In the genomic region with DNA sequence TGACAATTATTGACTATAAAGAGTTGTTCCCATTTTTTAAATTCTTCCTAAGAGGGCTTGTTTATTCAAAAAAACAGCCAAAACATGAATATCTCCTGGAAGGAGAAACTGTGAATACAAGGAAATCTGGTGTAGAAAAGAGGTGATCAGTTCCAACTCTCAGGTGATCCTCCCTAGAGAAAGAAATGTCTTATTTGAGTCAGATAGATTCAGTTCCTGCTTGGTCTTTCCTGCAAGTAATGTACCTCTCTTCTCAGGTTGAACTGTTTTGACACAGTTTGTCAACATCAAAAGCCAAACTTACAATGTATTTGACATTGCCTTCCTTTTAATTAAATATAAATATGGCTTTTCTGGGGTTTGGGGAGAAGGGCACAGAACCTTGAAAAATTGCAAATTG, we compare ENCODE assay signal across 17 cellular contexts.
DNase-seq lines count a peak whose midpoint lies in the region; ATAC-seq and TF ChIP-seq lines count a peak whose summit lies in the region.
"Had no signal": no experiment of that assay in that cellular context is flagged by ENCODE, and none has a peak within 500 bp of the region (broad histone marks: within the 10 kb centered on the region; RNA-seq: fewer than 3 reads in every experiment).

No MANE protein-coding gene starts in this region.

- peaks cover 0 to 2% (median 0%) of the 10 kb centered on the region in 8 donors for H3K9me3 Mint-ChIP-seq in CD4-positive, alpha-beta memory T cell
- H3K9me3 Mint-ChIP-seq: CD8-positive, alpha-beta memory T cell; GM23338 had no signal

- H3K4me1 Mint-ChIP-seq in CD4-positive, alpha-beta memory T cell: peaks cover 11 to 41% (median 24%) of the 10 kb centered on the region in 4 donors

- H3K4me1 ChIP-seq in CD4-positive, alpha-beta memory T cell (ENCODE audit: insufficient read depth, low read length): no peaks in the 10 kb centered on the region

- TF ChIP-seq CTCF in GM06990 (IDR thresholded peaks at IDR 0.05; ENCODE audit: insufficient read depth, low read length, poor library complexity, severe bottlenecking): no peak

- H3K36me3 ChIP-seq in GM06990 (ENCODE audit: control insufficient read depth, insufficient read depth, low read length): no peaks in the 10 kb centered on the region
- no peaks in the 10 kb centered on the region for H3K36me3 ChIP-seq in CD4-positive, alpha-beta memory T cell (ENCODE audit: insufficient read depth, low read length)
- H3K36me3 ChIP-seq: brain microvascular endothelial cell had no signal

- H3K27me3 Mint-ChIP-seq in CD4-positive, alpha-beta memory T cell: no peaks in the 10 kb centered on the region
- H3K27me3 Mint-ChIP-seq: CD8-positive, alpha-beta memory T cell had no signal

- H3K36me3 Mint-ChIP-seq in CD4-positive, alpha-beta memory T cell: peaks cover 39 to 43% of the 10 kb centered on the region in 2 donors

- CTCF ChIA-PET in CD4-positive, alpha-beta memory T cell (lab: Charles Lee; ENCODE audit: partially characterized antibody): no interaction called here

- H3K9me3 ChIP-seq in CD4-positive, alpha-beta memory T cell (ENCODE audit: control insufficient read depth in 1 of 2, low read length in 2 of 2): no peaks in the 10 kb centered on the region

- H3K27me3 ChIP-seq in GM06990 (replicated peaks; ENCODE audit: control insufficient read depth, insufficient read depth, low read length): no peaks in the 10 kb centered on the region
- H3K27me3 ChIP-seq in CD4-positive, alpha-beta memory T cell (ENCODE audit: insufficient read depth, low read length): no peaks in the 10 kb centered on the region
- H3K27me3 ChIP-seq: brain microvascular endothelial cell had no signal

- no peak overlapping the region for H3K4me3 Mint-ChIP-seq in CD4-positive, alpha-beta memory T cell
- H3K4me3 Mint-ChIP-seq: CD8-positive, alpha-beta memory T cell; GM23338 had no signal

- DNase-seq in GM06990 (ENCODE audit: extremely low read depth, insufficient read length): peak; percentile 12
- DNase-seq in CD4-positive, alpha-beta memory T cell: no peak
- DNase-seq in NAMALWA (ENCODE audit: low spot score): no peak
- DNase-seq in hepatic stellate cell (ENCODE audit: low spot score): no peak
- DNase-seq: activated CD8-positive, alpha-beta memory T cell treated with anti-CD3 and anti-CD28 coated beads for 24 hours; brain microvascular endothelial cell; CD8-positive, alpha-beta memory T cell; NCI-H1048; NCI-H345; stimulated activated CD8-positive, alpha-beta memory T cell treated with anti-CD3 and anti-CD28 coated beads, Interleukin-4, amount 100 ng/mL, for 48 hours; T1000 had no signal

- no peak overlapping the region for H3K4me3 ChIP-seq in GM06990 (replicated peaks; ENCODE audit: low read depth, low read length)
- no peak overlapping the region for H3K4me3 ChIP-seq in CD4-positive, alpha-beta memory T cell (ENCODE audit: low read length in 2 of 2)
- H3K4me3 ChIP-seq: GM23338 had no signal

- POLR2A ChIA-PET in CD4-positive, alpha-beta memory T cell (lab: Charles Lee; ENCODE audit: partially characterized antibody): no interaction called here

- peak overlapping the region in 1 of 7 donors; percentile 17 for H3K27ac Mint-ChIP-seq in CD4-positive, alpha-beta memory T cell
- H3K27ac Mint-ChIP-seq: GM23338, progenitor cell of endocrine pancreas had no signal

- H3K27ac ChIP-seq in CD4-positive, alpha-beta memory T cell (ENCODE audit: low read depth, low read length): no peak overlapping the region
- H3K27ac ChIP-seq: brain microvascular endothelial cell had no signal

- ATAC-seq in GM19035 (IDR thresholded peaks at IDR 0.05; ENCODE audit: unreplicated experiment) (peak; percentile 62), GM21786 (IDR thresholded peaks at IDR 0.05; ENCODE audit: unreplicated experiment) (peak; percentile 57), HG03159 (IDR thresholded peaks at IDR 0.05; ENCODE audit: unreplicated experiment) (peak; percentile 87), GM19455 (IDR thresholded peaks at IDR 0.05; ENCODE audit: unreplicated experiment) (no peak)
- ATAC-seq: GM23338 had no signal

- intact Hi-C loops in CD4-positive, alpha-beta memory T cell (cut with micrococcal nuclease): no loop called here
